8 cellular contexts compared by ENCODE assay signal in the genomic region with DNA sequence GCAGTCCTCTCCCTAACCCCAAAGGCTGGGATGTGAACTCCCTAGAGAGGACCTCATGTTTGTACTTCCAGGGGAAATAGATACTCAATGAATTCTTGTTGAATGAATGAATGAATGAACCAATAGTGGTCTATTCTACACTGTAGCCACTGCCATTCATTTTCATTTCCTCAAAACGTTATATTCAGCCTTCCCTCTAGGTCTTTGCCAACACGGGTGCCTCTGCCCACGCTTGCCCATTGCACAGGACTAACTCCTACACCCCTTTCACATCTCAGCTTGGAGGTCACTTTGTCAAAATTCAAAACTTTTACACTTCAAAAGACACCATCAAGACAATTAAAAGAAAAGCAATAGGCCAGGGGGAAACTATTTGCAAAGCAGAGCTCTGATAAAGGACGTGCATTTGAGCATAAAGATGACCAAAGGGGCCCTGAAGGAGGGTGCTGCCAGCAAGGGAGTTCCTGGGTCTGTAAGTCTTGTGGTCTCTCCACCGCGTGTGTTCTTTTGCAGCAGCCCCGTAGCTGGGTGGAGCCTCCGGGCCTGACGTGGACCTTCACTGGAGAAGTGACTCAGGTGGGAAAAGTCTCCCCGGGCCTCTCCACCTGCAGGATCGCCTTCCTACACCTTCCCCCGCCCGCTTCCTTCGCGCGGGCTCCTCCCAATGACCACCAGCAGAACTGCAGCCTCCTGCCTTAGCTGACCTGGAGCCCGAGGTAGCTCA. TPM values are rescaled to one million over a fixed set of nuclear protein-coding genes. Genes with fewer than 3 reads are reported as not detected.
A peak's percentile ranks its signal among the peaks of the same experiment; 100 is the strongest.
DNase-seq lines count a peak whose midpoint lies in the region; ATAC-seq, FAIRE-seq and TF ChIP-seq lines count a peak whose summit lies in the region.

No MANE protein-coding gene starts in this region.

- no peaks in the 10 kb centered on the region for H3K9me3 ChIP-seq in cardiac muscle cell (ENCODE audit: low read depth)
- no peaks in the 10 kb centered on the region for H3K9me3 ChIP-seq in keratinocyte (ENCODE audit: control insufficient read depth, low read depth, low read length)

- no peak overlapping the region for H3K9ac ChIP-seq in keratinocyte (ENCODE audit: control insufficient read depth, extremely low read depth, insufficient read depth, low read length)

- H3K4me1 ChIP-seq in cardiac muscle cell (ENCODE audit: low read depth) (no peaks in the 10 kb centered on the region), keratinocyte (ENCODE audit: control insufficient read depth, extremely low read depth, insufficient read depth, low read length) (no peaks in the 10 kb centered on the region)

- no peaks in the 10 kb centered on the region for H3K9me3 Mint-ChIP-seq in activated T-helper 2 cell treated with anti-CD3 and anti-CD28 coated beads, Interferon-gamma antibody, Interleukin-2, Interleukin-4, amounts not matched to agents 10 μg/mL and 5 μg/mL and 100 μg/mL, durations not matched to agents 14 hours and 24 hours and 36 hours
- H3K9me3 Mint-ChIP-seq in stimulated activated naive B cell treated with anti-CD40 and anti-IgM and Interleukin-4, amounts not matched to agents 10 μg/mL and 1 μg/mL and 100 μg/mL, for 72 hours, result no peaks in the 10 kb centered on the region

- no peaks in the 10 kb centered on the region for H3K36me3 Mint-ChIP-seq in activated T-helper 2 cell treated with anti-CD3 and anti-CD28 coated beads, Interferon-gamma antibody, Interleukin-2, Interleukin-4, amounts not matched to agents 10 μg/mL and 5 μg/mL and 100 μg/mL, durations not matched to agents 14 hours and 24 hours and 36 hours (ENCODE audit: low read depth)
- H3K36me3 Mint-ChIP-seq in stimulated activated naive B cell treated with anti-CD40 and anti-IgM and Interleukin-4, amounts not matched to agents 10 μg/mL and 1 μg/mL and 100 μg/mL, for 72 hours, result no peaks in the 10 kb centered on the region

- H4K20me1 ChIP-seq in keratinocyte (ENCODE audit: control insufficient read depth, extremely low read depth, insufficient read depth, low read length), result no peaks in the 10 kb centered on the region

- H3K27me3 ChIP-seq in cardiac muscle cell (peaks cover 41% of the 10 kb centered on the region), keratinocyte (ENCODE audit: control insufficient read depth, extremely low read depth, insufficient read depth, low read length) (no peaks in the 10 kb centered on the region)

- no peaks in the 10 kb centered on the region for H3K4me1 Mint-ChIP-seq in activated T-helper 2 cell treated with anti-CD3 and anti-CD28 coated beads, Interferon-gamma antibody, Interleukin-2, Interleukin-4, amounts not matched to agents 10 μg/mL and 5 μg/mL and 100 μg/mL, durations not matched to agents 14 hours and 24 hours and 36 hours (ENCODE audit: low read depth)
- H3K4me1 Mint-ChIP-seq in stimulated activated naive B cell treated with anti-CD40 and anti-IgM and Interleukin-4, amounts not matched to agents 10 μg/mL and 1 μg/mL and 100 μg/mL, for 72 hours, result peaks cover 7 to 13% of the 10 kb centered on the region in 2 donors

- H3K27ac ChIP-seq in cardiac muscle cell (no peak overlapping the region), keratinocyte (ENCODE audit: control insufficient read depth, insufficient read depth, low read length) (no peak overlapping the region)

- H3K9me1 ChIP-seq in keratinocyte (ENCODE audit: control insufficient read depth, extremely low read depth, insufficient read depth, low read length), result no peaks in the 10 kb centered on the region

- FAIRE-seq in keratinocyte (lab: Jason Lieb, UNC), result peak; percentile 78

- no peak overlapping the region for H2AFZ ChIP-seq in keratinocyte (ENCODE audit: control insufficient read depth, low read length)

- ATAC-seq in HG03095 (IDR thresholded peaks at IDR 0.05; ENCODE audit: unreplicated experiment), result peak; percentile 79
- peak; percentile 77 to 83 for ATAC-seq in stimulated activated naive B cell treated with anti-CD40 and anti-IgM and Interleukin-4, amounts not matched to agents 10 μg/mL and 1 μg/mL and 100 μg/mL, for 72 hours (replicated peaks)
- no peak for ATAC-seq in HG03457 (IDR thresholded peaks at IDR 0.05; ENCODE audit: unreplicated experiment)

- H3K4me3 ChIP-seq in cardiac muscle cell (no peak overlapping the region), keratinocyte (ENCODE audit: control insufficient read depth in 2 of 3, extremely low read depth in 1 of 3, insufficient read depth in 2 of 3, low read depth in 1 of 3, low read length in 3 of 3) (no peak overlapping the region)

- no peak overlapping the region for H3K4me3 Mint-ChIP-seq in activated T-helper 2 cell treated with anti-CD3 and anti-CD28 coated beads, Interferon-gamma antibody, Interleukin-2, Interleukin-4, amounts not matched to agents 10 μg/mL and 5 μg/mL and 100 μg/mL, durations not matched to agents 14 hours and 24 hours and 36 hours (ENCODE audit: low read depth)
- H3K4me3 Mint-ChIP-seq in stimulated activated naive B cell treated with anti-CD40 and anti-IgM and Interleukin-4, amounts not matched to agents 10 μg/mL and 1 μg/mL and 100 μg/mL, for 72 hours, result no peak overlapping the region

- H3K36me3 ChIP-seq in cardiac muscle cell, result no peaks in the 10 kb centered on the region
- H3K36me3 ChIP-seq in keratinocyte (ENCODE audit: control insufficient read depth in 2 of 2, extremely low read depth in 1 of 2, insufficient read depth in 2 of 2, low read length in 2 of 2), result no peaks in the 10 kb centered on the region

- peak; percentile 25 to 69 for DNase-seq in cardiac muscle cell (ENCODE audit: low read depth in 1 of 2, low spot score in 1 of 2)
- DNase-seq in cardiac septum (ENCODE audit: low spot score), result no peak
- peak; percentile 15 for DNase-seq in NCI-H226
- DNase-seq in activated T-helper 2 cell treated with anti-CD3 and anti-CD28 coated beads, Interferon-gamma antibody, Interleukin-2, Interleukin-4, amounts not matched to agents 10 μg/mL and 5 μg/mL and 100 μg/mL, durations not matched to agents 14 hours and 24 hours and 36 hours (ENCODE audit: low spot score), result peak; percentile 13
- peak; percentile 15 for DNase-seq in keratinocyte (ENCODE audit: low read depth, low spot score)
- DNase-seq in stimulated activated naive B cell treated with anti-CD40 and anti-IgM and Interleukin-4, amounts not matched to agents 10 μg/mL and 1 μg/mL and 100 μg/mL, for 72 hours, result peak; percentile 31

- TF ChIP-seq CTCF in cardiac muscle cell (IDR thresholded peaks at IDR 0.05; ENCODE audit: low read depth, low read length) (peak; percentile 76), keratinocyte (optimal IDR thresholded peaks at IDR 0.05 in 1 of 3, IDR thresholded peaks at IDR 0.05 in 1 of 3, conservative IDR thresholded peaks at IDR 0.05 in 1 of 3; ENCODE audit: extremely low read depth in 1 of 3, insufficient read depth in 2 of 3, low read length in 3 of 3) (peak; percentile 85 to 96 (median 92))

- no peak overlapping the region for H3K4me2 ChIP-seq in keratinocyte (ENCODE audit: control insufficient read depth, extremely low read depth, insufficient read depth, low read depth, low read length)

- no peaks in the 10 kb centered on the region for H3K79me2 ChIP-seq in keratinocyte (ENCODE audit: control insufficient read depth, insufficient read depth, low read length)

- intact Hi-C loops in cardiac septum (cut with DNase I), result no loop called here
- intact Hi-C loops in activated T-helper 2 cell treated with anti-CD3 and anti-CD28 coated beads, Interferon-gamma antibody, Interleukin-2, Interleukin-4, amounts not matched to agents 10 μg/mL and 5 μg/mL and 100 μg/mL, durations not matched to agents 14 hours and 24 hours and 36 hours (cut with micrococcal nuclease), result loop anchor here (2.0 kb wide), 1 partner anchor 60 kb away; no protein-coding TSS in a partner anchor

- H3K27ac Mint-ChIP-seq in activated T-helper 2 cell treated with anti-CD3 and anti-CD28 coated beads, Interferon-gamma antibody, Interleukin-2, Interleukin-4, amounts not matched to agents 10 μg/mL and 5 μg/mL and 100 μg/mL, durations not matched to agents 14 hours and 24 hours and 36 hours, result no peak overlapping the region
- H3K27ac Mint-ChIP-seq in stimulated activated naive B cell treated with anti-CD40 and anti-IgM and Interleukin-4, amounts not matched to agents 10 μg/mL and 1 μg/mL and 100 μg/mL, for 72 hours, result no peak overlapping the region

- dilution Hi-C loops in keratinocyte (cut with MboI; ENCODE audit: extremely low pct_ligation_motif_present, low sequenced_read_pairs), result no loop called here

- H3K27me3 Mint-ChIP-seq in activated T-helper 2 cell treated with anti-CD3 and anti-CD28 coated beads, Interferon-gamma antibody, Interleukin-2, Interleukin-4, amounts not matched to agents 10 μg/mL and 5 μg/mL and 100 μg/mL, durations not matched to agents 14 hours and 24 hours and 36 hours (ENCODE audit: low read depth), result peaks cover 3% of the 10 kb centered on the region
- peaks cover 33 to 37% of the 10 kb centered on the region in 2 donors for H3K27me3 Mint-ChIP-seq in stimulated activated naive B cell treated with anti-CD40 and anti-IgM and Interleukin-4, amounts not matched to agents 10 μg/mL and 1 μg/mL and 100 μg/mL, for 72 hours

RNA-seq across cellular contexts. Expression of a gene that starts 31.5 kb away (rescaled TPM):
- 0.36 and 0.74 TPM in 2 replicates for total RNA-seq in cardiac muscle cell
- polyA plus RNA-seq in cardiac muscle cell, result 0.80 and 1.1 TPM in 2 replicates
- 0.46 TPM for total RNA-seq in cardiac septum
- 0.53 and 1.0 TPM in 2 replicates for total RNA-seq in activated T-helper 2 cell treated with anti-CD3 and anti-CD28 coated beads, Interferon-gamma antibody, Interleukin-2, Interleukin-4, amounts not matched to agents 10 μg/mL and 5 μg/mL and 100 μg/mL, durations not matched to agents 14 hours and 24 hours and 36 hours
- 0.61 to 1.5 TPM (median 0.66 TPM) in 3 replicates for polyA plus RNA-seq in keratinocyte
- polyA plus RNA-seq in keratinocyte (2011; ENCODE audit: low read depth), result 13.9 TPM
- 0.38 and 0.95 TPM in 2 replicates for polyA plus RNA-seq in keratinocyte (2011; cell fraction: cytosol; rRNA removed)
- polyA plus RNA-seq in keratinocyte (2011; cell fraction: nucleus; rRNA removed), result 2.9 and 3.2 TPM in 2 replicates
- polyA plus RNA-seq in keratinocyte (2012; ENCODE audit: low replicate concordance), result 1.0 and 3.5 TPM in 2 replicates
- polyA minus RNA-seq in keratinocyte, result 1.3 to 4.1 TPM (median 1.7 TPM) in 3 replicates
- 1.3 TPM for polyA minus RNA-seq in keratinocyte (2011; cell fraction: cytosol; rRNA and poly(A)+ RNA removed)
- polyA minus RNA-seq in keratinocyte (2011; cell fraction: nucleus; rRNA and poly(A)+ RNA removed), result 5.0 and 5.3 TPM in 2 replicates

RNA-seq across cellular contexts. Expression of a gene that starts 57.9 kb away (rescaled TPM):
- total RNA-seq in cardiac muscle cell (0.09 TPM in 1 of 2 replicates, not detected in the other), cardiac septum (not detected)
- polyA plus RNA-seq in cardiac muscle cell (not detected in 2 replicates), keratinocyte (not detected in 3 replicates)
- not detected in 2 replicates for total RNA-seq in activated T-helper 2 cell treated with anti-CD3 and anti-CD28 coated beads, Interferon-gamma antibody, Interleukin-2, Interleukin-4, amounts not matched to agents 10 μg/mL and 5 μg/mL and 100 μg/mL, durations not matched to agents 14 hours and 24 hours and 36 hours
- not detected for polyA plus RNA-seq in keratinocyte (2011; ENCODE audit: low read depth)
- polyA plus RNA-seq in keratinocyte (2011; cell fraction: cytosol; rRNA removed), result not detected in 2 replicates
- polyA plus RNA-seq in keratinocyte (2011; cell fraction: nucleus; rRNA removed), result not detected in 2 replicates
- polyA plus RNA-seq in keratinocyte (2012; ENCODE audit: low replicate concordance), result not detected in 2 replicates
- polyA minus RNA-seq in keratinocyte, result not detected in 3 replicates
- polyA minus RNA-seq in keratinocyte (2011; cell fraction: cytosol; rRNA and poly(A)+ RNA removed), result not detected
- not detected in 2 replicates for polyA minus RNA-seq in keratinocyte (2011; cell fraction: nucleus; rRNA and poly(A)+ RNA removed)
